In the genomic region with DNA sequence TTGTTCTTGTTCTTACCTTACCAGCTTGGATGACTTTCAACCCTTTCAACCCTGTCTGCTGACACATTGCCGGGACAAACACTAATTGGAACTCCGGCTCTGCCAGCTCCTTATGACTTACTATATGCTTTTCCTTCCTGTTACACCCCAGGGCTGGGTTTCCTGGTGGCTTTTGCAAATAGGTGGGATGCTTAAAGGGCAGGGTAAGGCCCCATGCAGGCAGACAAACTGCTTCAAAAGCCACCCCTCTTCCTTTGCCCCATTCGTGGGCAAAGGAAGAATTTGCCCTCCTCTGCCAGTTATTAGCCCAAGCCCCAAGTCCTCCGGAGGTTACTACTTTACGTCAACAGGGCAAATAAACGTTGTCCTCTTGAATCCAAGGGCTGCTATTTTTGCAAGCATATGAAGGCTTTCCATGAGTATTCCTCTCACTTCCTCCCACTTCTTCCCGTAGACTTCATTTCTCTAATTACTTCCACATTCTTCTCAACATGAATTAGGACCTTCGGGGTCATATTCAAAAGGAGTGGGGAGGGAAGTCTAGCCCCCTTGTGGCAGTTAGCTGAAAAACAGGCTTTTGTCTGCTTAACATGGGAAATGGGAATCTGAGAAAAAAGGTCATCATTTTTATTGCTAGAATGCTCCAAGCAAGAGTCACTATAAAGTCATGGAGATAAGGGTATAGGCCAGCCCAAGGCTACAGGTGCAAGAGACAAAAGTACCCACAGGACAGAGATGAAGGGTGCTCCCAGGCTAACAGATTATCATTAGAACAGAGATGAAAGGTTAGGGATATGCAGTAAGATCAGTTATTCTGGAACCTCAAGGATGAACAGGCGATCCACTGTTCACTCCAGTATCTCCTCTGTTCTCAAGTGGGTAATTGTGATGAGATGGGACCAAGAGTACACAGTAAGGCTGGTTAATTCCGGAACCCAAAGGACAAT, we compare ENCODE assay signal across 1 cellular context.
TF ChIP-seq lines count a peak whose summit lies in the region.

No MANE protein-coding gene starts in this region.

TF ChIP-seq in HCT116, 20 proteins besides CTCF, POLR2A, EP300 and RAD21 (continued from another document):
- TF ChIP-seq ZBTB33 (IDR thresholded peaks at IDR 0.05; ENCODE audit: extremely low read depth, insufficient replicate concordance, low read length): no peak
